Comparison of ENCODE assay signal across 1 cellular context in the genomic region with DNA sequence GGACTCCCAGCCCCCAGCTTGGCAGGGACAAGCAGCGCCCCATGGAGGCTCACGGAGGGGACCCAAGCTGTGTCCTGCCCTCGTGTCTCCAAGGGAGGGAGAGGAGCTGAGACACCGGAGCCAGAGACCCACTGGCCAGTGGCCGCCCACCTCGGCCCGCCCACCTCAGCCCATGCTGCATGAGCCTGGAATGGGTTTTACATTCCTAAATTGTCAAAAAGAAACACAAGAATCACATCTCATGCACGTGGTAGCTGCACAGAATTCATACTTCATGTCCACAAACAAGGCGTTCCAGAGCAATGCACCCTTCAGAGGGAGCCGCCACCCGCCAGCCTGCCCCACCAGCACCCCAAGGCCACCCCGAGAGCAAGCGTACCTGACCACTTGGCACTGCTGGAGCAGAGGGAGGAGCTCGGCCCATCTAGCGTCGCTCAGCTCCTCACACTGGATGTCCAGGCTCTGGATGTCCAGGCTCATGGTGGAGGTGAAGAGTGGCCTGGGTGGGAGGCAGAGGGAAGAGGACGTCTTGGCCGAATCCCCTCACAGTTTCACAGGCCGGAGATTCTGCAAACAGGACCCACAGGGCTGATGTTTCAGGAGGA.
TF ChIP-seq lines count a peak whose summit lies in the region.

No MANE protein-coding gene starts in this region.

TF ChIP-seq in K562, 482 proteins besides CTCF, POLR2A, EP300 and RAD21:
- TF ChIP-seq ZNF79 (CRISPR knock-in tag; IDR thresholded peaks at IDR 0.05; ENCODE audit: low read depth): no peak
- TF ChIP-seq HMGN3 (IDR thresholded peaks at IDR 0.05; ENCODE audit: borderline replicate concordance, extremely low read depth, insufficient read length, low read depth, low read length): peak; percentile 30
- TF ChIP-seq JUN (IDR thresholded peaks at IDR 0.05; ENCODE audit: borderline replicate concordance, low read depth, low read length): no peak
- no peak for TF ChIP-seq JUN (CRISPR knock-in tag; IDR thresholded peaks at IDR 0.05; ENCODE audit: borderline replicate concordance)
- TF ChIP-seq NFE2L1 (tag; IDR thresholded peaks at IDR 0.05; ENCODE audit: borderline replicate concordance, low read depth): no peak
- TF ChIP-seq ZEB2 (IDR thresholded peaks at IDR 0.05): no peak
- no peak for TF ChIP-seq CCNT2 (IDR thresholded peaks at IDR 0.05; ENCODE audit: borderline replicate concordance, extremely low read depth, insufficient read length, low read depth, low read length)
